Comparison of ENCODE assay signal across 1 cellular context in genomic region chr7:73885975-73886798, GRCh38.
TF ChIP-seq lines count a peak whose summit lies in the region.

No MANE protein-coding gene starts in this region.

TF ChIP-seq in GM23338, 12 proteins besides CTCF, POLR2A, EP300 and RAD21 (continued from another document):
- TF ChIP-seq, protein P1, sequence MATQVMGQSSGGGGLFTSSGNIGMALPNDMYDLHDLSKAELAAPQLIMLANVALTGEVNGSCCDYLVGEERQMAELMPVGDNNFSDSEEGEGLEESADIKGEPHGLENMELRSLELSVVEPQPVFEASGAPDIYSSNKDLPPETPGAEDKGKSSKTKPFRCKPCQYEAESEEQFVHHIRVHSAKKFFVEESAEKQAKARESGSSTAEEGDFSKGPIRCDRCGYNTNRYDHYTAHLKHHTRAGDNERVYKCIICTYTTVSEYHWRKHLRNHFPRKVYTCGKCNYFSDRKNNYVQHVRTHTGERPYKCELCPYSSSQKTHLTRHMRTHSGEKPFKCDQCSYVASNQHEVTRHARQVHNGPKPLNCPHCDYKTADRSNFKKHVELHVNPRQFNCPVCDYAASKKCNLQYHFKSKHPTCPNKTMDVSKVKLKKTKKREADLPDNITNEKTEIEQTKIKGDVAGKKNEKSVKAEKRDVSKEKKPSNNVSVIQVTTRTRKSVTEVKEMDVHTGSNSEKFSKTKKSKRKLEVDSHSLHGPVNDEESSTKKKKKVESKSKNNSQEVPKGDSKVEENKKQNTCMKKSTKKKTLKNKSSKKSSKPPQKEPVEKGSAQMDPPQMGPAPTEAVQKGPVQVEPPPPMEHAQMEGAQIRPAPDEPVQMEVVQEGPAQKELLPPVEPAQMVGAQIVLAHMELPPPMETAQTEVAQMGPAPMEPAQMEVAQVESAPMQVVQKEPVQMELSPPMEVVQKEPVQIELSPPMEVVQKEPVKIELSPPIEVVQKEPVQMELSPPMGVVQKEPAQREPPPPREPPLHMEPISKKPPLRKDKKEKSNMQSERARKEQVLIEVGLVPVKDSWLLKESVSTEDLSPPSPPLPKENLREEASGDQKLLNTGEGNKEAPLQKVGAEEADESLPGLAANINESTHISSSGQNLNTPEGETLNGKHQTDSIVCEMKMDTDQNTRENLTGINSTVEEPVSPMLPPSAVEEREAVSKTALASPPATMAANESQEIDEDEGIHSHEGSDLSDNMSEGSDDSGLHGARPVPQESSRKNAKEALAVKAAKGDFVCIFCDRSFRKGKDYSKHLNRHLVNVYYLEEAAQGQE (IDR thresholded peaks at IDR 0.05; ENCODE audit: unreplicated experiment): no peak
- TF ChIP-seq STAT1 (IDR thresholded peaks at IDR 0.05; ENCODE audit: unreplicated experiment): no peak
- no peak for TF ChIP-seq CREB1 (CRISPR knock-in tag; IDR thresholded peaks at IDR 0.05; ENCODE audit: low read depth)
- TF ChIP-seq EZH2phosphoT487 (IDR thresholded peaks at IDR 0.05; ENCODE audit: unreplicated experiment): no peak
- no peak for TF ChIP-seq POLR2AphosphoS5 (IDR thresholded peaks at IDR 0.05; ENCODE audit: low read depth)
- TF ChIP-seq ZNF331 (CRISPR knock-in tag; IDR thresholded peaks at IDR 0.05; ENCODE audit: low read depth): no peak
- TF ChIP-seq ZNF114 (CRISPR knock-in tag; IDR thresholded peaks at IDR 0.05): no peak
- TF ChIP-seq NANOG (IDR thresholded peaks at IDR 0.05; ENCODE audit: borderline replicate concordance): no peak
- TF ChIP-seq, protein P2, sequence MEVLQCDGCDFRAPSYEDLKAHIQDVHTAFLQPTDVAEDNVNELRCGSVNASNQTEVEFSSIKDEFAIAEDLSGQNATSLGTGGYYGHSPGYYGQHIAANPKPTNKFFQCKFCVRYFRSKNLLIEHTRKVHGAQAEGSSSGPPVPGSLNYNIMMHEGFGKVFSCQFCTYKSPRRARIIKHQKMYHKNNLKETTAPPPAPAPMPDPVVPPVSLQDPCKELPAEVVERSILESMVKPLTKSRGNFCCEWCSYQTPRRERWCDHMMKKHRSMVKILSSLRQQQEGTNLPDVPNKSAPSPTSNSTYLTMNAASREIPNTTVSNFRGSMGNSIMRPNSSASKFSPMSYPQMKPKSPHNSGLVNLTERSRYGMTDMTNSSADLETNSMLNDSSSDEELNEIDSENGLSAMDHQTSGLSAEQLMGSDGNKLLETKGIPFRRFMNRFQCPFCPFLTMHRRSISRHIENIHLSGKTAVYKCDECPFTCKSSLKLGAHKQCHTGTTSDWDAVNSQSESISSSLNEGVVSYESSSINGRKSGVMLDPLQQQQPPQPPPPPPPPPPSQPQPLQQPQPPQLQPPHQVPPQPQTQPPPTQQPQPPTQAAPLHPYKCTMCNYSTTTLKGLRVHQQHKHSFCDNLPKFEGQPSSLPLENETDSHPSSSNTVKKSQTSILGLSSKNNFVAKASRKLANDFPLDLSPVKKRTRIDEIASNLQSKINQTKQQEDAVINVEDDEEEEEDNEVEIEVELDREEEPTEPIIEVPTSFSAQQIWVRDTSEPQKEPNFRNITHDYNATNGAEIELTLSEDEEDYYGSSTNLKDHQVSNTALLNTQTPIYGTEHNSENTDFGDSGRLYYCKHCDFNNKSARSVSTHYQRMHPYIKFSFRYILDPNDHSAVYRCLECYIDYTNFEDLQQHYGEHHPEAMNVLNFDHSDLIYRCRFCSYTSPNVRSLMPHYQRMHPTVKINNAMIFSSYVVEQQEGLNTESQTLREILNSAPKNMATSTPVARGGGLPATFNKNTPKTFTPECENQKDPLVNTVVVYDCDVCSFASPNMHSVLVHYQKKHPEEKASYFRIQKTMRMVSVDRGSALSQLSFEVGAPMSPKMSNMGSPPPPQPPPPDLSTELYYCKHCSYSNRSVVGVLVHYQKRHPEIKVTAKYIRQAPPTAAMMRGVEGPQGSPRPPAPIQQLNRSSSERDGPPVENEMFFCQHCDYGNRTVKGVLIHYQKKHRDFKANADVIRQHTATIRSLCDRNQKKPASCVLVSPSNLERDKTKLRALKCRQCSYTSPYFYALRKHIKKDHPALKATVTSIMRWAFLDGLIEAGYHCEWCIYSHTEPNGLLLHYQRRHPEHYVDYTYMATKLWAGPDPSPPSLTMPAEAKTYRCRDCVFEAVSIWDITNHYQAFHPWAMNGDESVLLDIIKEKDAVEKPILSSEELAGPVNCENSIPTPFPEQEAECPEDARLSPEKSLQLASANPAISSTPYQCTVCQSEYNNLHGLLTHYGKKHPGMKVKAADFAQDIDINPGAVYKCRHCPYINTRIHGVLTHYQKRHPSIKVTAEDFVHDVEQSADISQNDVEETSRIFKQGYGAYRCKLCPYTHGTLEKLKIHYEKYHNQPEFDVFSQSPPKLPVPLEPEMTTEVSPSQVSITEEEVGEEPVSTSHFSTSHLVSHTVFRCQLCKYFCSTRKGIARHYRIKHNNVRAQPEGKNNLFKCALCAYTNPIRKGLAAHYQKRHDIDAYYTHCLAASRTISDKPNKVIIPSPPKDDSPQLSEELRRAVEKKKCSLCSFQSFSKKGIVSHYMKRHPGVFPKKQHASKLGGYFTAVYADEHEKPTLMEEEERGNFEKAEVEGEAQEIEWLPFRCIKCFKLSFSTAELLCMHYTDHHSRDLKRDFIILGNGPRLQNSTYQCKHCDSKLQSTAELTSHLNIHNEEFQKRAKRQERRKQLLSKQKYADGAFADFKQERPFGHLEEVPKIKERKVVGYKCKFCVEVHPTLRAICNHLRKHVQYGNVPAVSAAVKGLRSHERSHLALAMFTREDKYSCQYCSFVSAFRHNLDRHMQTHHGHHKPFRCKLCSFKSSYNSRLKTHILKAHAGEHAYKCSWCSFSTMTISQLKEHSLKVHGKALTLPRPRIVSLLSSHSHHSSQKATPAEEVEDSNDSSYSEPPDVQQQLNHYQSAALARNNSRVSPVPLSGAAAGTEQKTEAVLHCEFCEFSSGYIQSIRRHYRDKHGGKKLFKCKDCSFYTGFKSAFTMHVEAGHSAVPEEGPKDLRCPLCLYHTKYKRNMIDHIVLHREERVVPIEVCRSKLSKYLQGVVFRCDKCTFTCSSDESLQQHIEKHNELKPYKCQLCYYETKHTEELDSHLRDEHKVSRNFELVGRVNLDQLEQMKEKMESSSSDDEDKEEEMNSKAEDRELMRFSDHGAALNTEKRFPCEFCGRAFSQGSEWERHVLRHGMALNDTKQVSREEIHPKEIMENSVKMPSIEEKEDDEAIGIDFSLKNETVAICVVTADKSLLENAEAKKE (CRISPR knock-in tag; IDR thresholded peaks at IDR 0.05): no peak
- TF ChIP-seq EZH2 (IDR thresholded peaks at IDR 0.05; ENCODE audit: low read depth, unreplicated experiment): no peak
- no peak for TF ChIP-seq ETS1 (IDR thresholded peaks at IDR 0.05)
